1 cellular context compared by ENCODE assay signal in the genomic region with DNA sequence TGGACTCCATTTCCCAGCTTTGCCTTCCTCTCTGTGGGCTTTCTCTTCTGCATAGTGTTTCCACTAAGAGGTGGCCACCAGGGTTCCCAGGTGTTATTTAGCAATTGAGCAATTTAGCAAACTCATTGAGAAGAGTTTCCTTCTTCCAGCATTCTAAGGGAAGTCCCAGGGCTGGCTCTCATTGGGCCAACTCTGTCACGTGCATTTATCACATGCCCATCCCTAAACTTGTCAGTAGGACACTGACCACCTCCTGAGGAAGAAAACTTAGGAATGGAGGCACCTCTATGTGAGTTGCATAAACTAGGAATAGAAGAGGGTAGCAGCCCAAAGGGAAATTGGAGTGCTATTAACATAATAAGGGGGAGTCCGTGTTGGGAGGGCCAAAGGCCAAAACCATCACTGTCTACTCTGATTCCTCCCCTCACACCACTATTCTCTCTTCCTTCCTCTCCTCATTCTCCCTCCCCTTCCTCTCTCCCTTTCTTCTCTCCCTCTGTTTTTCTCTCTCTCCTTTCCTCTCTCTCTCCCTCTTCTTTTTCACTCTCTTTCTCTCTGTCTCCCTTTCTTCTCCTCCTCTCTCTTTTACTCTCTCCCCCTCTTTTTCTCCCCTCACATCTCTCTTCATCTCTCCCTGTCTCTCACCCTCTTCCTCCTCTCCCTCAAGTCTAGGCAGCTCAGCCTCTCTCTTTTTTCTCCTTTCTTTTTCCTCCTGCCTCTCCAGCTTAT.
A peak's percentile ranks its signal among the peaks of the same experiment; 100 is the strongest.
TF ChIP-seq lines count a peak whose summit lies in the region.

No MANE protein-coding gene starts in this region.

TF ChIP-seq in Ishikawa, 13 proteins besides CTCF, POLR2A, EP300 and RAD21:
- TF ChIP-seq, protein P1, sequence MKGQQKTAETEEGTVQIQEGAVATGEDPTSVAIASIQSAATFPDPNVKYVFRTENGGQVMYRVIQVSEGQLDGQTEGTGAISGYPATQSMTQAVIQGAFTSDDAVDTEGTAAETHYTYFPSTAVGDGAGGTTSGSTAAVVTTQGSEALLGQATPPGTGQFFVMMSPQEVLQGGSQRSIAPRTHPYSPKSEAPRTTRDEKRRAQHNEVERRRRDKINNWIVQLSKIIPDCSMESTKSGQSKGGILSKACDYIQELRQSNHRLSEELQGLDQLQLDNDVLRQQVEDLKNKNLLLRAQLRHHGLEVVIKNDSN (IDR thresholded peaks at IDR 0.05), result peak; percentile 12; the same call in 1 of the 2 replicates
- TF ChIP-seq ZBTB7A (IDR thresholded peaks at IDR 0.05; ENCODE audit: low read depth), result no peak
- TF ChIP-seq, protein P2, sequence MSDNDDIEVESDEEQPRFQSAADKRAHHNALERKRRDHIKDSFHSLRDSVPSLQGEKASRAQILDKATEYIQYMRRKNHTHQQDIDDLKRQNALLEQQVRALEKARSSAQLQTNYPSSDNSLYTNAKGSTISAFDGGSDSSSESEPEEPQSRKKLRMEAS (IDR thresholded peaks at IDR 0.05), result no peak
